ENCODE assay signal across 10 cellular contexts in genomic region chr4:163744861-163745260, GRCh38.
DNase-seq lines count a peak whose midpoint lies in the region; ATAC-seq and TF ChIP-seq lines count a peak whose summit lies in the region.
"Had no signal": no experiment of that assay in that cellular context is flagged by ENCODE, and none has a peak within 500 bp of the region (broad histone marks: within the 10 kb centered on the region; RNA-seq: fewer than 3 reads in every experiment).

No MANE protein-coding gene starts in this region.

- ATAC-seq in HG02623 (IDR thresholded peaks at IDR 0.05; ENCODE audit: unreplicated experiment) (peak; percentile 93), HG03378 (IDR thresholded peaks at IDR 0.05; ENCODE audit: unreplicated experiment) (peak; percentile 96)

- no peak for TF ChIP-seq CTCF in GM10248 (IDR thresholded peaks at IDR 0.05; ENCODE audit: control extremely low read depth, extremely low read depth, low read depth, missing control alignments)
- no peak for TF ChIP-seq CTCF in tibial nerve (IDR thresholded peaks at IDR 0.05)

- H3K4me1 ChIP-seq in tibial nerve: no peaks in the 10 kb centered on the region

- no peak for TF ChIP-seq POLR2A in tibial nerve (IDR thresholded peaks at IDR 0.05)

- DNase-seq in GM10248 (ENCODE audit: extremely low spot score): peak; percentile 73
- peak; percentile 22 for DNase-seq in GM19240 (ENCODE audit: insufficient read length, low spot score)
- no peak for DNase-seq in tibial nerve (ENCODE audit: low spot score in 2 of 2)
- no peak for DNase-seq in activated naive CD4-positive, alpha-beta T cell (lab: John Stamatoyannopoulos, UW)
- DNase-seq in NCI-H187 (lab: John Stamatoyannopoulos, UW): no peak
- no peak for DNase-seq in occipital lobe (lab: John Stamatoyannopoulos, UW)
- DNase-seq: NCI-H146; stimulated activated CD4-positive, alpha-beta T cell treated with anti-CD3 and anti-CD28 coated beads, Interleukin-12 subunit alpha, Interleukin-12 subunit beta, amount 100 ng/mL, for 4 hours had no signal

- no peak overlapping the region for H3K4me3 ChIP-seq in tibial nerve

- no peaks in the 10 kb centered on the region for H3K9me3 ChIP-seq in tibial nerve

- CTCF ChIA-PET in GM10248 (lab: Yijun Ruan, JAX): interaction anchor here (1.0 to 4.6 kb wide), 8 partner anchors 9 to 195 kb away, joined by 3 to 35 read pairs (median 4); no protein-coding TSS in a partner anchor

- no peak overlapping the region for H3K27ac ChIP-seq in tibial nerve

- POLR2A ChIA-PET in GM10248 (lab: Yijun Ruan, JAX): no interaction called here

- no peak for TF ChIP-seq EP300 in tibial nerve (IDR thresholded peaks at IDR 0.05)

- WGBS in tibial nerve, 2 donors: 24 to 37% methylated on average over 4 of the region's 4 CpGs

- H3K36me3 ChIP-seq in tibial nerve: no peaks in the 10 kb centered on the region

- no peaks in the 10 kb centered on the region for H3K27me3 ChIP-seq in tibial nerve

Comparison
In these comparisons a context has a peak if more than half of its experiments do, and no peak if none do; other contexts are left out.
1. DNase-seq: peak in GM10248 (single experiment) and GM19240 (single experiment); none in tibial nerve (0 of 2), activated naive CD4-positive, alpha-beta T cell (0 of 4), NCI-H187 (0 of 2) and occipital lobe (single experiment).